8 cellular contexts compared by ENCODE assay signal in the genomic region with DNA sequence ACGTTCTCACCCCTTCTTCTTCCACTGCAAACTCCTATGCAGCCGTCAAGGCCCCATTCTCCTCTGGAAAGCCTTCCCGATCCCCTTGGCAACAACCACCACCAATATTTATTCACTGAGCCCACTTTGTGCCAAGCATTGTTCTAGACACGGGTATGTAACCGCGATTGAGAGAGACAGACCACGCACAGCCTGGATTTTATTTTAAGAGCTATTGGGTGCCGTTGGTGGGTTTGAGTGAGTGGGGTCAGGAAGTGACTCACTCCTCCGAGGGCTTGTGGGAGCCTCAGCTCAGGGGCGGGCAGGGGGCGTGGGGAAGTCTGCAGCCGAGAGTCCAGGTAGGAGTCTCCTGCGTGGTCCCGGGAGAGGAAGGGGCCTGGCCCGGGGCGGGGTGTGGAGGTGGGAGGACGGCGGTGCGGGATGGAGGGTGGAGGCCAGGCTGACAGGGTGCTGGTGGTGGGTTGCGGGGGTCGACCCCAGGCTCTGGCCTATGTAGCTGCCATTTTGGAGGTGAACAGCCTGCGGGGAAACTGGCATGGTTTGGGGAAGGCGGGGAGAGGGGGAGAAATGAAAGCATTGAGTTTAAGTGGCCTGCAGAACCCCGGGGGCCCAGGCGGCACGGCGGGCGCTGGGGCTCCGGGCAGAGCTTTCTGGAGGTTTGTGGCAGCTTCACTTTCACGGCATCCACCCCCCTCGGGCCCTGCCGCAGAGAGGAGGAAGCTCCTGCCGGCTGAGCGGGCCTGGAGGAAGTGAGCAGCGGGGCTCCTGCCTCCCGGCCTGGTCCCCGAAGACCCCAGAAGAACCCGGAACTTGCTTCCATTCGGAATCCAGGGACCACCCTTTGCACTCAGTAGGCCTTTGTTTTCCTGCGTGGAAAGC. TPM values are rescaled to one million over a fixed set of nuclear protein-coding genes. Genes with fewer than 3 reads are reported as not detected.
DNase-seq lines count a peak whose midpoint lies in the region; ATAC-seq and TF ChIP-seq lines count a peak whose summit lies in the region.

No MANE protein-coding gene starts in this region.

- ATAC-seq in heart left ventricle: peak in 3 of 4 donors; percentile 36 to 73 (median 41)
- no peak for ATAC-seq in HG02623 (IDR thresholded peaks at IDR 0.05; ENCODE audit: unreplicated experiment)
- ATAC-seq in GM18517 (IDR thresholded peaks at IDR 0.05; ENCODE audit: unreplicated experiment): no peak

- peak overlapping the region; percentile 87 to 95 (median 93) for H3K27ac ChIP-seq in BLaER1 treated with 17β-estradiol and CSF1 and Interleukin-3, amounts not matched to agents 10 nM and 100 nM
- H3K27ac ChIP-seq in KOPT-K1 (ENCODE audit: low read depth, low read length, poor library complexity, severe bottlenecking) (peak overlapping the region; percentile 84), heart left ventricle (peak overlapping the region in 6 of 12 donors; percentile 29 to 93 (median 54))

- peak overlapping the region; percentile 85 to 93 (median 87) for H3K9ac ChIP-seq in BLaER1 treated with 17β-estradiol and CSF1 and Interleukin-3, amounts not matched to agents 10 nM and 100 nM

- WGBS in heart left ventricle, 4 donors: 53 to 60% (median 54%) methylated on average over 39 to 40 of the region's 40 CpGs

- intact Hi-C loops in heart left ventricle (cut with DNase I): no loop called here

- H4K20me1 ChIP-seq in BLaER1 treated with 17β-estradiol and CSF1 and Interleukin-3, amounts not matched to agents 10 nM and 100 nM: peaks cover 2 to 36% (median 34%) of the 10 kb centered on the region in 11 experiments; a peak in 20 of 22 replicates

- TF ChIP-seq POLR2A in heart left ventricle (IDR thresholded peaks at IDR 0.05): no peak

- peak overlapping the region; percentile 55 to 89 (median 72) for H3K4me3 ChIP-seq in BLaER1 treated with 17β-estradiol and CSF1 and Interleukin-3, amounts not matched to agents 10 nM and 100 nM
- H3K4me3 ChIP-seq in heart left ventricle: peak overlapping the region in 11 of 12 donors; percentile 5 to 68 (median 31)

- H3K36me3 ChIP-seq in BLaER1 treated with 17β-estradiol and CSF1 and Interleukin-3, amounts not matched to agents 10 nM and 100 nM: peaks cover 0 to 33% (median 27%) of the 10 kb centered on the region in 11 experiments; a peak in 18 of 22 replicates
- H3K36me3 ChIP-seq in KOPT-K1 (ENCODE audit: insufficient read depth, low read length) (peaks cover 30% of the 10 kb centered on the region), heart left ventricle (peaks cover 0 to 18% (median 0%) of the 10 kb centered on the region in 9 donors)

- DNase-seq in activated CD8-positive, alpha-beta memory T cell treated with anti-CD3 and anti-CD28 coated beads for 48 hours (ENCODE audit: low read depth in 2 of 3, low spot score in 2 of 3): peak; percentile 20 to 31 (median 29)
- DNase-seq in heart left ventricle (peak in 2 of 5 donors; percentile 53 to 54), NCI-H1436 treated with DMSO at 0.1 percent for 48 hours (lab: John Stamatoyannopoulos, UW) (no peak)
- DNase-seq in stimulated activated CD8-positive, alpha-beta memory T cell treated with anti-CD3 and anti-CD28 coated beads, Interleukin-12 subunit alpha, Interleukin-12 subunit beta, amount 100 ng/mL, for 4 hours (ENCODE audit: low read depth): peak; percentile 61

- H3K4me1 ChIP-seq in BLaER1 treated with 17β-estradiol and CSF1 and Interleukin-3, amounts not matched to agents 10 nM and 100 nM: peaks cover 41 to 63% (median 56%) of the 10 kb centered on the region in 10 experiments
- peaks cover 0 to 19% (median 0%) of the 10 kb centered on the region in 12 donors for H3K4me1 ChIP-seq in heart left ventricle

- H3K9me3 ChIP-seq in BLaER1 treated with 17β-estradiol and CSF1 and Interleukin-3, amounts not matched to agents 10 nM and 100 nM (replicated peaks in 1 of 11): no peaks in the 10 kb centered on the region
- no peaks in the 10 kb centered on the region for H3K9me3 ChIP-seq in KOPT-K1 (ENCODE audit: insufficient read depth, low read length, poor library complexity, severe bottlenecking)
- no peaks in the 10 kb centered on the region for H3K9me3 ChIP-seq in heart left ventricle

- H3K4me2 ChIP-seq in BLaER1 treated with 17β-estradiol and CSF1 and Interleukin-3, amounts not matched to agents 10 nM and 100 nM: peak overlapping the region; percentile 90 to 100 (median 98)

- peaks cover 0 to 4% (median 0%) of the 10 kb centered on the region in 11 experiments; a peak in 1 of 22 replicates for H3K27me3 ChIP-seq in BLaER1 treated with 17β-estradiol and CSF1 and Interleukin-3, amounts not matched to agents 10 nM and 100 nM
- H3K27me3 ChIP-seq in heart left ventricle: peaks cover 0 to 34% (median 12%) of the 10 kb centered on the region in 9 donors

- TF ChIP-seq CTCF in heart left ventricle (IDR thresholded peaks at IDR 0.05): no peak

RNA-seq across cellular contexts. Expression of a gene that starts 0.5 kb away (rescaled TPM):
- 10 to 100 TPM in 1 of 9 donors, 1 to 10 TPM in 8; 1.1 to 34.8 (median 2.1) TPM for total RNA-seq in heart left ventricle
- polyA plus RNA-seq in heart left ventricle: 1 to 10 TPM; 2.6 to 3.0 TPM

Comparison
In these comparisons a context has a peak if more than half of its experiments do, and no peak if none do; other contexts are left out.
1. ATAC-seq: peak in heart left ventricle (3 of 4); none in HG02623 (single experiment) and GM18517 (single experiment).